ENCODE assay signal across 13 cellular contexts in the genomic region with DNA sequence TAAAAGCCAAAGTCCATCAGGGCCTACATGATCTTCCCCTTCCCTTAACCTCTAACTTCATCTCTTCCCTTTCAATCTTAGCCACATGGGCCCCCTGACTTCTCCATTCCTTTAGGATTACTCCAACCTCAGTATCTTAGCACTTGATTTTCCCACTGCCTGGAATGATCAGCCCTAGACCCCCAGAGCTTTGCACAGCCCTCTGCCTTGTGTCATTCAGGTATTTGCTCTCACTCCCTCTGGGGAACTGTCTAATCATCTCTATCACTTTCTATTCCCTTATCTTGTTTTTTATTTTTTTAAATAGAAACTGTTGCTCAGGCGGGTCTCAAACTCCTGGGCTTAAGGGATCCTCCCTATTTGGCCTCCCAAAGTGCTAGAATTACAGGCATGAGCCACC. TPM values are rescaled to one million over a fixed set of nuclear protein-coding genes. Genes with fewer than 3 reads are reported as not detected.
DNase-seq lines count a peak whose midpoint lies in the region; ATAC-seq and TF ChIP-seq lines count a peak whose summit lies in the region.
"Had no signal": no experiment of that assay in that cellular context is flagged by ENCODE, and none has a peak within 500 bp of the region (broad histone marks: within the 10 kb centered on the region; RNA-seq: fewer than 3 reads in every experiment).

No MANE protein-coding gene starts in this region.

- no peaks in the 10 kb centered on the region for H3K27me3 ChIP-seq in DND-41 (ENCODE audit: insufficient read depth, low read length, poor library complexity)
- H3K27me3 ChIP-seq in mesenchymal stem cell (ENCODE audit: control insufficient read depth in 1 of 2, insufficient read depth in 1 of 2, low read length in 2 of 2): no peaks in the 10 kb centered on the region
- H3K27me3 ChIP-seq: ovary, thyroid gland had no signal

- H3K9ac ChIP-seq in DND-41 (ENCODE audit: low read depth, low read length) (no peak overlapping the region), mesenchymal stem cell (ENCODE audit: low read length) (no peak overlapping the region)

- no peak overlapping the region for H3K4me2 ChIP-seq in DND-41 (ENCODE audit: insufficient read depth, low read length)
- no peak overlapping the region for H3K4me2 ChIP-seq in mesenchymal stem cell (ENCODE audit: low read length, poor library complexity, severe bottlenecking)

- no peak overlapping the region for H3K23ac ChIP-seq in mesenchymal stem cell (ENCODE audit: low read length in 2 of 2)

- no peak overlapping the region for H2AK5ac ChIP-seq in mesenchymal stem cell (ENCODE audit: low read length, severe bottlenecking)

- H3K27ac ChIP-seq in DND-41 (ENCODE audit: low read length) (no peak overlapping the region), HEK293 (ENCODE audit: extremely low read depth, low read depth, low read length) (no peak overlapping the region), mesenchymal stem cell (ENCODE audit: low read length, poor library complexity, severe bottlenecking) (no peak overlapping the region)
- H3K27ac ChIP-seq: ovary had no signal

- ATAC-seq in DND-41 (ENCODE audit: insufficient read depth, low read depth): peak; percentile 11; the same call in 1 of the 3 replicates
- no peak for ATAC-seq in activated CD8-positive, alpha-beta T cell treated with anti-CD3 and anti-CD28 coated beads, Interleukin-2, amount 10 ng/mL, durations not matched to agents 7 days and 5 days
- no peak for ATAC-seq in HG03095 (IDR thresholded peaks at IDR 0.05; ENCODE audit: unreplicated experiment)

- no peak overlapping the region for H3K18ac ChIP-seq in mesenchymal stem cell (ENCODE audit: low read depth in 1 of 2, low read length in 2 of 2)

- H3K4me1 Mint-ChIP-seq in activated CD8-positive, alpha-beta T cell treated with anti-CD3 and anti-CD28 coated beads, Interleukin-2, amount 10 ng/mL, durations not matched to agents 7 days and 5 days (ENCODE audit: low read depth): peaks cover 22% of the 10 kb centered on the region

- H3K4me1 ChIP-seq in DND-41 (ENCODE audit: insufficient read depth, low read length) (peaks cover 7% of the 10 kb centered on the region; the same call in 1 of the 2 replicates), HEK293 (ENCODE audit: control insufficient read depth, insufficient read depth, low read length) (no peaks in the 10 kb centered on the region), mesenchymal stem cell (ENCODE audit: control insufficient read depth, insufficient read depth, low read depth, low read length) (peaks cover 2% of the 10 kb centered on the region)

- no peak overlapping the region for H2BK15ac ChIP-seq in mesenchymal stem cell (ENCODE audit: low read depth, poor library complexity, severe bottlenecking)

- peaks cover 12% of the 10 kb centered on the region for H3K9me3 ChIP-seq in DND-41 (ENCODE audit: insufficient read depth, low read length, severe bottlenecking)
- no peaks in the 10 kb centered on the region for H3K9me3 ChIP-seq in HEK293 (ENCODE audit: control insufficient read depth, insufficient read depth, low read depth, low read length)
- peaks cover 10% of the 10 kb centered on the region for H3K9me3 ChIP-seq in mesenchymal stem cell (ENCODE audit: control insufficient read depth, low read length)
- H3K9me3 ChIP-seq: thyroid gland had no signal

- no peak overlapping the region for H2BK5ac ChIP-seq in mesenchymal stem cell (ENCODE audit: low read depth, low read length, poor library complexity, severe bottlenecking)

- peaks cover 23% of the 10 kb centered on the region for H3K79me2 ChIP-seq in DND-41 (ENCODE audit: insufficient read depth, low read length)

- H2AFZ ChIP-seq in DND-41 (ENCODE audit: low read depth, low read length) (no peak overlapping the region), mesenchymal stem cell (ENCODE audit: low read depth, low read length) (no peak overlapping the region)

- H3K79me1 ChIP-seq in mesenchymal stem cell (replicated peaks; ENCODE audit: low read length, poor library complexity, severe bottlenecking): no peaks in the 10 kb centered on the region

- H3K36me3 Mint-ChIP-seq in activated CD8-positive, alpha-beta T cell treated with anti-CD3 and anti-CD28 coated beads, Interleukin-2, amount 10 ng/mL, durations not matched to agents 7 days and 5 days (ENCODE audit: low read depth): peaks cover 86% of the 10 kb centered on the region

- H4K8ac ChIP-seq in mesenchymal stem cell (ENCODE audit: low read length): no peak overlapping the region

- peaks cover 43% of the 10 kb centered on the region for H4K20me1 ChIP-seq in DND-41 (ENCODE audit: insufficient read depth, low read length)

- no peak overlapping the region for H3K14ac ChIP-seq in mesenchymal stem cell (ENCODE audit: low read length in 2 of 2)

- H3K4me3 ChIP-seq in DND-41 (ENCODE audit: low read depth in 1 of 2, low read length in 2 of 2): no peak overlapping the region
- H3K4me3 ChIP-seq in HEK293 (ENCODE audit: low read depth, low read length): no peak overlapping the region
- no peak overlapping the region for H3K4me3 ChIP-seq in mesenchymal stem cell (ENCODE audit: insufficient read depth in 1 of 2, low read depth in 1 of 2, low read length in 2 of 2)
- H3K4me3 ChIP-seq: lung, ovary, thyroid gland had no signal

- H3K27ac Mint-ChIP-seq in activated CD8-positive, alpha-beta T cell treated with anti-CD3 and anti-CD28 coated beads, Interleukin-2, amount 10 ng/mL, durations not matched to agents 7 days and 5 days: peak overlapping the region; percentile 44

- TF ChIP-seq CTCF in DND-41 (IDR thresholded peaks at IDR 0.05; ENCODE audit: borderline replicate concordance, extremely low read depth, low read length, poor library complexity, severe bottlenecking) (no peak), HEK293 (tag by site-specific recombination; IDR thresholded peaks at IDR 0.05) (no peak)

- H3K4ac ChIP-seq in mesenchymal stem cell (ENCODE audit: low read depth in 1 of 2, low read length in 2 of 2): no peak overlapping the region

- no peak overlapping the region for H3K4me3 Mint-ChIP-seq in activated CD8-positive, alpha-beta T cell treated with anti-CD3 and anti-CD28 coated beads, Interleukin-2, amount 10 ng/mL, durations not matched to agents 7 days and 5 days

- H3K36me3 ChIP-seq in DND-41 (ENCODE audit: insufficient read depth, low read length) (peaks cover 69% of the 10 kb centered on the region), HEK293 (ENCODE audit: control insufficient read depth in 2 of 2, insufficient read depth in 1 of 2, low read length in 2 of 2) (peaks cover 14 to 71% of the 10 kb centered on the region in 2 experiments; a peak in 2 of 3 replicates), mesenchymal stem cell (ENCODE audit: control insufficient read depth in 1 of 2, insufficient read depth in 2 of 2, low read depth in 1 of 2, low read length in 2 of 2) (peaks cover 49 to 61% of the 10 kb centered on the region in 2 experiments)
- H3K36me3 ChIP-seq: ovary had no signal

- POLR2A ChIA-PET in HEK293 (lab: Yijun Ruan, JAX): interaction anchor here (2.7 kb wide), 1 partner anchor 13 kb away, joined by 9 read pairs; the partner anchor contains the start of gene ZNFX1
- POLR2A ChIA-PET in activated CD8-positive, alpha-beta T cell treated with anti-CD3 and anti-CD28 coated beads, Interleukin-2, amount 10 ng/mL, durations not matched to agents 7 days and 5 days (lab: Charles Lee): interaction anchor here (0.6 to 1.6 kb wide), 5 partner anchors 9 to 304 kb away, joined by 3 to 10 read pairs (median 4); partner anchors contain the start of gene ZNFX1

- WGBS in mesenchymal stem cell: 100% methylated on average over 1 of the region's 1 CpG

- CTCF ChIA-PET in HEK293 (lab: Yijun Ruan, JAX): no interaction called here
- CTCF ChIA-PET in activated CD8-positive, alpha-beta T cell treated with anti-CD3 and anti-CD28 coated beads, Interleukin-2, amount 10 ng/mL, durations not matched to agents 7 days and 5 days (lab: Charles Lee): no interaction called here

- DNase-seq in DND-41 (no peak), mesenchymal stem cell (peak; percentile 10), hippocampal formation (lab: John Stamatoyannopoulos, UW) (no peak), GF-D8 (lab: John Stamatoyannopoulos, UW) (no peak)
- no peak for DNase-seq in activated CD8-positive, alpha-beta T cell treated with anti-CD3 and anti-CD28 coated beads, Interleukin-2, amount 10 ng/mL, durations not matched to agents 7 days and 5 days
- DNase-seq in stimulated activated CD4-positive, alpha-beta T cell treated with anti-CD3 and anti-CD28 coated beads, Interleukin-2, amount 100 ng/mL, for 24 hours: no peak
- DNase-seq: activated gamma-delta T cell treated with Interleukin-2 at 50 U/mL for 16 hours, cerebellar nuclear complex, ovary, thyroid gland had no signal

- no peaks in the 10 kb centered on the region for H3K27me3 Mint-ChIP-seq in activated CD8-positive, alpha-beta T cell treated with anti-CD3 and anti-CD28 coated beads, Interleukin-2, amount 10 ng/mL, durations not matched to agents 7 days and 5 days (ENCODE audit: low read depth)

- H4K91ac ChIP-seq in mesenchymal stem cell (ENCODE audit: low read length): no peak overlapping the region

- peaks cover 12% of the 10 kb centered on the region for H3K9me3 Mint-ChIP-seq in activated CD8-positive, alpha-beta T cell treated with anti-CD3 and anti-CD28 coated beads, Interleukin-2, amount 10 ng/mL, durations not matched to agents 7 days and 5 days (ENCODE audit: insufficient read depth)

- H2BK120ac ChIP-seq in mesenchymal stem cell (ENCODE audit: low read depth, low read length): no peak overlapping the region

- H2BK12ac ChIP-seq in mesenchymal stem cell (ENCODE audit: low read length in 2 of 2): no peak overlapping the region

TF ChIP-seq in HEK293, 187 proteins besides CTCF, POLR2A, EP300 and RAD21 (continues in another document):
- TF ChIP-seq ZNF426 (tag by site-specific recombination; IDR thresholded peaks at IDR 0.05) (no peak), SP2 (tag by site-specific recombination; IDR thresholded peaks at IDR 0.05) (no peak), SCRT2 (tag by site-specific recombination; IDR thresholded peaks at IDR 0.05) (peak; percentile 33; the same call in 1 of the 2 replicates), GLIS2 (tag by site-specific recombination; IDR thresholded peaks at IDR 0.05) (no peak), WT1 (tag by site-specific recombination; IDR thresholded peaks at IDR 0.05) (0 out of 2 replicates have a peak, but pooled peaks have one; percentile 53), PRDM1 (tag by site-specific recombination; IDR thresholded peaks at IDR 0.05) (peak; percentile 64), GLIS1 (tag by site-specific recombination; IDR thresholded peaks at IDR 0.05) (peak; percentile 23; the same call in 1 of the 2 replicates)

RNA-seq across cellular contexts. Expression of gene ZNFX1, which starts 13.3 kb away (rescaled TPM):
- 10 to 100 TPM; 52.7 to 54.2 TPM for total RNA-seq in activated CD8-positive, alpha-beta T cell treated with anti-CD3 and anti-CD28 coated beads, Interleukin-2, amount 10 ng/mL, durations not matched to agents 7 days and 5 days
- 13.4 TPM for polyA plus RNA-seq in mesenchymal stem cell (2013, experiment 1 of 2)
- 12.3 TPM for polyA plus RNA-seq in mesenchymal stem cell (2013, experiment 2 of 2)
